In the genomic region with DNA sequence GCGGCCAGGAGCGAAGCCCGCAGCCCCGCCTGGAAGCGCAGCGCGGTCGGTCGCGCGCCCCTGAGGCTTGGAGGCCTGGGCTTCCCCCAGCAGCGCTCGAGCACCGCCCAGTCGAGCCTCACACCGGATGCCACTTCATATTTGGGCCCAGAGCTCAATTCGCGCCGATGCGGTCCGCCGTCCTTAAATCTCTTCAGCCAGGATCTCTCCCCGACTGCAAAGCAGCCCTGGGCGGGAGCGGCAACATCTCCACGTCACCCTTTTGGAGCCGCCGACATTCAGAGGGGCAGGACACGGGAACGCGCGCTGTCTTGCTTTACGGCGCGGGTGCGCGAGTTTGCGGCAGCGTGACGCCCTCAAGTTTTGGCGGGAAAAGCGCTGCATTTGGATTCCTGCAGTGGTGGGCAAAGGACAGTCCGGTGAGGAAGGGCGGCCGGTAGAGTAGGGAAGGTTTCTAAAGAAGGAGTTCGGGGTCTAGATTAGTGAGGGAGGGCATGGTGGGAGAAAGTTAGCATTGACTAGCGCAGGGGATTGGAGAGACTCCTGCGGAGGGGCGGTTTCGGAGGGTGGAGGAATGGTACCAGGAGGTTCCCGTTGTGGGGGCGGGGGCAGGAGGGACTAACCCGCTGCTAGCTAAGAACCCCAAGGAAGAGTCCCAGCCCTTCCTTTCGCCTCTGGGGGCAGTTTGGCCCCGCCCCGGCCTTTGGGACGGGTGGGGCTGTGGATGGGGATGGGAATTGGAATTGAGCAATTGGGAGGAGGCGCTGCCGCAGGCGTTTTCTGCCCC, we compare ENCODE assay signal across 1 cellular context.
TF ChIP-seq lines count a peak whose summit lies in the region.

No MANE protein-coding gene starts in this region.

TF ChIP-seq in HCT116, 20 proteins besides CTCF, POLR2A, EP300 and RAD21 (continued from another document):
- peak; percentile 78; the same call in 1 of the 2 replicates for TF ChIP-seq SIN3A (IDR thresholded peaks at IDR 0.05; ENCODE audit: low read depth)
- peak; percentile 80 for TF ChIP-seq TCF7L2 (IDR thresholded peaks at IDR 0.05; ENCODE audit: borderline replicate concordance, extremely low read depth, insufficient read depth, insufficient read length)
- peak; percentile 94 for TF ChIP-seq ZFX (IDR thresholded peaks at IDR 0.05)
- TF ChIP-seq CBX3 (IDR thresholded peaks at IDR 0.05; ENCODE audit: low read depth), result peak; percentile 53; the same call in 1 of the 2 replicates
- TF ChIP-seq FOSL1 (IDR thresholded peaks at IDR 0.05; ENCODE audit: low read depth), result no peak
- TF ChIP-seq, protein P1, sequence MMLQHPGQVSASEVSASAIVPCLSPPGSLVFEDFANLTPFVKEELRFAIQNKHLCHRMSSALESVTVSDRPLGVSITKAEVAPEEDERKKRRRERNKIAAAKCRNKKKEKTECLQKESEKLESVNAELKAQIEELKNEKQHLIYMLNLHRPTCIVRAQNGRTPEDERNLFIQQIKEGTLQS (IDR thresholded peaks at IDR 0.05), result no peak
- TF ChIP-seq POLR2AphosphoS5 (IDR thresholded peaks at IDR 0.05; ENCODE audit: low read depth, low read length), result peak; percentile 75
- TF ChIP-seq EGR1 (IDR thresholded peaks at IDR 0.05; ENCODE audit: low read depth), result peak; percentile 89
- peak; percentile 64; the same call in 1 of the 2 replicates for TF ChIP-seq SRF (IDR thresholded peaks at IDR 0.05; ENCODE audit: low read depth)
- no peak for TF ChIP-seq ELF1 (IDR thresholded peaks at IDR 0.05; ENCODE audit: borderline replicate concordance, low read depth)
- no peak for TF ChIP-seq EZH2 (IDR thresholded peaks at IDR 0.05)
- TF ChIP-seq ZNF274 (IDR thresholded peaks at IDR 0.05; ENCODE audit: low read depth, low read length), result no peak
- TF ChIP-seq, protein P2, sequence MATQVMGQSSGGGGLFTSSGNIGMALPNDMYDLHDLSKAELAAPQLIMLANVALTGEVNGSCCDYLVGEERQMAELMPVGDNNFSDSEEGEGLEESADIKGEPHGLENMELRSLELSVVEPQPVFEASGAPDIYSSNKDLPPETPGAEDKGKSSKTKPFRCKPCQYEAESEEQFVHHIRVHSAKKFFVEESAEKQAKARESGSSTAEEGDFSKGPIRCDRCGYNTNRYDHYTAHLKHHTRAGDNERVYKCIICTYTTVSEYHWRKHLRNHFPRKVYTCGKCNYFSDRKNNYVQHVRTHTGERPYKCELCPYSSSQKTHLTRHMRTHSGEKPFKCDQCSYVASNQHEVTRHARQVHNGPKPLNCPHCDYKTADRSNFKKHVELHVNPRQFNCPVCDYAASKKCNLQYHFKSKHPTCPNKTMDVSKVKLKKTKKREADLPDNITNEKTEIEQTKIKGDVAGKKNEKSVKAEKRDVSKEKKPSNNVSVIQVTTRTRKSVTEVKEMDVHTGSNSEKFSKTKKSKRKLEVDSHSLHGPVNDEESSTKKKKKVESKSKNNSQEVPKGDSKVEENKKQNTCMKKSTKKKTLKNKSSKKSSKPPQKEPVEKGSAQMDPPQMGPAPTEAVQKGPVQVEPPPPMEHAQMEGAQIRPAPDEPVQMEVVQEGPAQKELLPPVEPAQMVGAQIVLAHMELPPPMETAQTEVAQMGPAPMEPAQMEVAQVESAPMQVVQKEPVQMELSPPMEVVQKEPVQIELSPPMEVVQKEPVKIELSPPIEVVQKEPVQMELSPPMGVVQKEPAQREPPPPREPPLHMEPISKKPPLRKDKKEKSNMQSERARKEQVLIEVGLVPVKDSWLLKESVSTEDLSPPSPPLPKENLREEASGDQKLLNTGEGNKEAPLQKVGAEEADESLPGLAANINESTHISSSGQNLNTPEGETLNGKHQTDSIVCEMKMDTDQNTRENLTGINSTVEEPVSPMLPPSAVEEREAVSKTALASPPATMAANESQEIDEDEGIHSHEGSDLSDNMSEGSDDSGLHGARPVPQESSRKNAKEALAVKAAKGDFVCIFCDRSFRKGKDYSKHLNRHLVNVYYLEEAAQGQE (IDR thresholded peaks at IDR 0.05; ENCODE audit: low read depth), result no peak
- TF ChIP-seq CEBPB (IDR thresholded peaks at IDR 0.05; ENCODE audit: low read depth), result peak; percentile 81; the same call in 1 of the 2 replicates
- TF ChIP-seq, protein P3, sequence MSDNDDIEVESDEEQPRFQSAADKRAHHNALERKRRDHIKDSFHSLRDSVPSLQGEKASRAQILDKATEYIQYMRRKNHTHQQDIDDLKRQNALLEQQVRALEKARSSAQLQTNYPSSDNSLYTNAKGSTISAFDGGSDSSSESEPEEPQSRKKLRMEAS (IDR thresholded peaks at IDR 0.05), result peak; percentile 86
TF ChIP-seq in HCT116: peak in this region for 12.
